8 cellular contexts compared by ENCODE assay signal in genomic region chr3:171347017-171347979, GRCh38.
DNase-seq lines count a peak whose midpoint lies in the region; ATAC-seq and TF ChIP-seq lines count a peak whose summit lies in the region.

No MANE protein-coding gene starts in this region.

- no peak overlapping the region for H2AFZ ChIP-seq in smooth muscle cell (ENCODE audit: low read depth)

- peaks cover 21% of the 10 kb centered on the region for H3K79me2 ChIP-seq in smooth muscle cell (ENCODE audit: low read depth)

- ATAC-seq in GM18508 (IDR thresholded peaks at IDR 0.05; ENCODE audit: insufficient read depth, unreplicated experiment) (peak; percentile 70), GM21786 (IDR thresholded peaks at IDR 0.05; ENCODE audit: unreplicated experiment) (peak; percentile 66)
- peak; percentile 12 for ATAC-seq in effector memory CD8-positive, alpha-beta T cell (replicated peaks)

- H3K36me3 Mint-ChIP-seq in effector memory CD8-positive, alpha-beta T cell (ENCODE audit: insufficient read depth): no peaks in the 10 kb centered on the region

- H3K27me3 ChIP-seq in smooth muscle cell (ENCODE audit: low read depth) (no peaks in the 10 kb centered on the region), HAP-1 (ENCODE audit: low read depth) (no peaks in the 10 kb centered on the region)

- no peaks in the 10 kb centered on the region for H3K36me3 ChIP-seq in smooth muscle cell (ENCODE audit: low read depth)
- no peaks in the 10 kb centered on the region for H3K36me3 ChIP-seq in HAP-1 (replicated peaks)

- no peaks in the 10 kb centered on the region for H3K9me3 ChIP-seq in smooth muscle cell (replicated peaks; ENCODE audit: low read depth)
- H3K9me3 ChIP-seq in HAP-1: no peaks in the 10 kb centered on the region

- H3F3A ChIP-seq in smooth muscle cell (ENCODE audit: low read depth): peaks cover 18% of the 10 kb centered on the region

- TF ChIP-seq CTCF in smooth muscle cell (IDR thresholded peaks at IDR 0.05; ENCODE audit: borderline replicate concordance, insufficient read depth, poor library complexity, severe bottlenecking): no peak

- H3K9me3 Mint-ChIP-seq in effector memory CD8-positive, alpha-beta T cell: peaks cover 0 to 2% of the 10 kb centered on the region in 2 donors

- 27% methylated on average over 4 of the region's 4 CpGs for WGBS in smooth muscle cell (ENCODE audit: low lambda C conversion rate)

- peaks cover 27 to 67% of the 10 kb centered on the region in 2 donors for H3K4me1 Mint-ChIP-seq in effector memory CD8-positive, alpha-beta T cell (ENCODE audit: low read depth in 2 of 2)

- no peak overlapping the region for H3K4me3 Mint-ChIP-seq in effector memory CD8-positive, alpha-beta T cell

- peaks cover 10% of the 10 kb centered on the region for H4K20me1 ChIP-seq in smooth muscle cell (ENCODE audit: low read depth)

- H3K9ac ChIP-seq in smooth muscle cell (ENCODE audit: low read depth): no peak overlapping the region

- in situ Hi-C loops in HAP-1 (cut with MboI; ENCODE audit: low sequenced_read_pairs): no loop called here

- H3K27ac Mint-ChIP-seq in effector memory CD8-positive, alpha-beta T cell: peak overlapping the region; percentile 14 to 29

- H3K4me3 ChIP-seq in smooth muscle cell: no peak overlapping the region
- H3K4me3 ChIP-seq in HAP-1: no peak overlapping the region

- DNase-seq in LHCN-M2 (ENCODE audit: low read depth): peak; percentile 39
- no peak for DNase-seq in effector memory CD8-positive, alpha-beta T cell
- no peak for DNase-seq in smooth muscle cell (lab: John Stamatoyannopoulos, UW; ENCODE audit: unreplicated experiment)
- no peak for DNase-seq in HAP-1 (ENCODE audit: low spot score in 2 of 2)
- no peak for DNase-seq in C1 segment of cervical spinal cord (lab: John Stamatoyannopoulos, UW)
- DNase-seq in NCI-H526 treated with DMSO at 0.1 percent for 48 hours (lab: John Stamatoyannopoulos, UW): no peak

- H3K4me1 ChIP-seq in smooth muscle cell (ENCODE audit: low read depth): peaks cover 24% of the 10 kb centered on the region
- peaks cover 14% of the 10 kb centered on the region for H3K4me1 ChIP-seq in HAP-1

- H3K27me3 Mint-ChIP-seq in effector memory CD8-positive, alpha-beta T cell: no peaks in the 10 kb centered on the region

- peak overlapping the region; percentile 60 for H3K4me2 ChIP-seq in smooth muscle cell

- peak overlapping the region; percentile 61 for H3K27ac ChIP-seq in smooth muscle cell (ENCODE audit: low read depth)

Comparison
In these comparisons a context has a peak if more than half of its experiments do, and no peak if none do; other contexts are left out.
1. ATAC-seq: peak in every context shown above with its lines; median percentile 70 in GM18508; 66 in GM21786; 12 in effector memory CD8-positive, alpha-beta T cell.